8 cellular contexts compared by ENCODE assay signal in the genomic region with DNA sequence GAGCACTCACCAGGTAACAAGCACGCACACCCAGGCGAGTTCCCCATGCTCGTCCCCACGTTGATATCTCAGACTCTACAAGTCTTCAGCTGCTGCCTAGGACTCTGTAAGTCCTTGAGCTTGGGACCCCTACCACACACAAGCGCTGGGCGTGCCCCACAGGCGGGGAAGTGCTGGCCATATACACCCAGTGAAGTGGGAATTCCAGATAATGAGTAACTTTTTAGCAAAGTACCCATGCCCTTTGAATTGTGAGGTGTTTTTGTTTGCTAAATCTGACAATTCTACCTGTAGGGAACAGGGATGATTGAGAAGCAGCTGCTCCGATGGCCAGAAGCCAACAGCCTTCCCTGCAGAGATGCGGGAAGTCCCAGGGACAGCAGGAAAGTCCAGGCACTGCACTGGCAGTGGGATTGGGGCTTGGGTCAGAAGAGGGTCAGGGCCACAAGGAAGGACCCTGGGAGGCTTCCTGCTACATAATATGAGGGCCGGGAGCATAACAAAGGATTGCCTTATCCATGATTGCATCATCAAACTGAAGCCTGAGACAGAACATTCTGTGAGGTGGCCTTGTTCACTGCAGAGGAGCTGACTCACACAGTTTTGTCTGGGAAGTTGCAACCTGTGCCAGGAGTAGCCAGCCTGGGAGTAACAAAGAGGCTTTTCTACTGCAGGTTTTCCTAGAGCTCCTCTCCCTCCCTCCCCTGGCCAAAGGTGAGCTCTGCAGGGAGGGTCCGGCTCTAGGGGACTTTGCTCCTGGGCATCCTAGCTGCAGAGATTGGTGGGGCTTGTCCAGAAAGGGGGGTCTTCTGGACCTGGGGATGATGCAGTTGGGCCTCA. TPM values are rescaled to one million over a fixed set of nuclear protein-coding genes. Genes with fewer than 3 reads are reported as not detected.
A peak's percentile ranks its signal among the peaks of the same experiment; 100 is the strongest.
DNase-seq lines count a peak whose midpoint lies in the region; ATAC-seq and TF ChIP-seq lines count a peak whose summit lies in the region.

No MANE protein-coding gene starts in this region.

- H3K27me3 ChIP-seq in ACC112 (ENCODE audit: insufficient read depth, low read length), result no peaks in the 10 kb centered on the region

- no peak overlapping the region for H2AFZ ChIP-seq in ACC112 (ENCODE audit: low read length, unreplicated experiment)

- no peaks in the 10 kb centered on the region for H3K36me3 ChIP-seq in ACC112 (ENCODE audit: insufficient read depth, low read length)
- no peaks in the 10 kb centered on the region for H3K36me3 ChIP-seq in mucosa of descending colon (ENCODE audit: low read depth)

- ATAC-seq in mucosa of descending colon (peak; percentile 84), HG02870 (IDR thresholded peaks at IDR 0.05; ENCODE audit: unreplicated experiment) (no peak)

- peak; percentile 13 for TF ChIP-seq CTCF in epithelial cell of esophagus (IDR thresholded peaks at IDR 0.05; ENCODE audit: insufficient read depth, low read depth, low read length, missing control alignments)
- TF ChIP-seq CTCF in mucosa of descending colon (IDR thresholded peaks at IDR 0.05), result no peak

- H3K9me3 ChIP-seq in mucosa of descending colon, result no peaks in the 10 kb centered on the region

- intact Hi-C loops in mucosa of descending colon (cut with DNase I, micrococcal nuclease), result no loop called here

- H3K4me1 ChIP-seq in ACC112 (ENCODE audit: control insufficient read depth, insufficient read depth, low read length, unreplicated experiment), result peaks cover 44% of the 10 kb centered on the region
- H3K4me1 ChIP-seq in mucosa of descending colon (ENCODE audit: low read depth), result peaks cover 17% of the 10 kb centered on the region

- H3K4me3 ChIP-seq in ACC112 (ENCODE audit: low read depth, low read length), result peak overlapping the region; percentile 23; the same call in 1 of the 2 replicates
- no peak overlapping the region for H3K4me3 ChIP-seq in epithelial cell of esophagus (ENCODE audit: low read length)
- H3K4me3 ChIP-seq in mucosa of descending colon, result no peak overlapping the region

- peak overlapping the region; percentile 95 for H3K27ac ChIP-seq in ACC112 (ENCODE audit: low read depth, low read length)

- DNase-seq in MV-4-11 (lab: John Stamatoyannopoulos, UW) (peak; percentile 5), epithelial cell of esophagus (ENCODE audit: low read depth) (peak; percentile 96), mucosa of descending colon (peak; percentile 41 to 85 (median 57)), NCI-H510A (lab: John Stamatoyannopoulos, UW) (no peak), 8988T (no peak)
- DNase-seq in stimulated activated CD8-positive, alpha-beta memory T cell treated with anti-CD3 and anti-CD28 coated beads, Interleukin-4, amount 100 ng/mL, for 48 hours, result no peak

- H3K79me2 ChIP-seq in ACC112 (ENCODE audit: control insufficient read depth, insufficient read depth, low read length, unreplicated experiment), result no peaks in the 10 kb centered on the region

RNA-seq across cellular contexts. Expression of gene SERPINA3, which starts 13.2 kb away (rescaled TPM):
- 10 to 100 TPM in 2 of 3 donors, 1 to 10 TPM in 1; 3.1 to 43.9 (median 41.3) TPM for total RNA-seq in mucosa of descending colon

RNA-seq across cellular contexts. Expression of gene SERPINA5, which starts 17.8 kb away (rescaled TPM):
- 1 to 10 TPM in 1 of 3 donors, under 1 TPM in 1, not detected in 1; 0.53 to 3.8 TPM for total RNA-seq in mucosa of descending colon

RNA-seq across cellular contexts. Expression of gene SERPINA4, which starts 37.8 kb away (rescaled TPM):
- total RNA-seq in mucosa of descending colon, result not detected

Comparison
In these comparisons a context has a peak if more than half of its experiments do, and no peak if none do; other contexts are left out.
1. DNase-seq: peak in MV-4-11 (single experiment), epithelial cell of esophagus (single experiment) and mucosa of descending colon (3 of 3); none in NCI-H510A (single experiment), 8988T (single experiment) and stimulated activated CD8-positive, alpha-beta memory T cell treated with anti-CD3 and anti-CD28 coated beads, Interleukin-4, amount 100 ng/mL, for 48 hours (single experiment).